ENCODE assay signal across 1 cellular context in genomic region chr19:51808333-51808986, GRCh38.
TF ChIP-seq lines count a peak whose summit lies in the region.

No MANE protein-coding gene starts in this region.

TF ChIP-seq in K562, 482 proteins besides CTCF, POLR2A, EP300 and RAD21:
- TF ChIP-seq CC2D1A (IDR thresholded peaks at IDR 0.05) (peak; percentile 25; the same call in 1 of the 2 replicates), BRD9 (IDR thresholded peaks at IDR 0.05; ENCODE audit: low read depth, partially characterized antibody) (peak; percentile 84), ATF7 (IDR thresholded peaks at IDR 0.05) (0 out of 2 replicates have a peak, but pooled peaks have one; percentile 15), TRIM24 (IDR thresholded peaks at IDR 0.05) (peak in 1 of 2 experiments; percentile 11; a peak in 1 of 4 replicates), ATF3 (IDR thresholded peaks at IDR 0.05) (peak; percentile 27; the same call in 1 of the 2 replicates), ATF3 (CRISPR knock-in tag; conservative IDR thresholded peaks at IDR 0.05) (no peak), MAFG (tag; conservative IDR thresholded peaks at IDR 0.05) (peak; percentile 95), MAFF (IDR thresholded peaks at IDR 0.05; ENCODE audit: low read length) (peak; percentile 87), SMAD4 (CRISPR knock-in tag; conservative IDR thresholded peaks at IDR 0.05) (no peak; the same call in 1 of the 2 replicates), SOX6 (IDR thresholded peaks at IDR 0.05) (peak; percentile 71), ZNF316 (IDR thresholded peaks at IDR 0.05) (peak; percentile 98), TEAD2 (tag; IDR thresholded peaks at IDR 0.05) (no peak), SMC3 (conservative IDR thresholded peaks at IDR 0.05; ENCODE audit: insufficient read depth, low read depth, low read length) (0 out of 2 replicates have a peak, but pooled peaks have one; percentile 28), ZNF79 (CRISPR knock-in tag; IDR thresholded peaks at IDR 0.05; ENCODE audit: low read depth) (peak; percentile 48; the same call in 1 of the 2 replicates), CTBP1 (IDR thresholded peaks at IDR 0.05; ENCODE audit: borderline replicate concordance) (0 out of 2 replicates have a peak, but pooled peaks have one; percentile 13), CUX1 (CRISPR knock-in tag; IDR thresholded peaks at IDR 0.05) (no peak), RCOR1 (IDR thresholded peaks at IDR 0.05; ENCODE audit: borderline replicate concordance in 1 of 2, low read depth in 2 of 2, low read length in 2 of 2) (0 out of 4 replicates have a peak, but pooled peaks of 1 of the 2 experiments have one; percentile 2), FOXP1 (CRISPR knock-in tag; IDR thresholded peaks at IDR 0.05) (no peak), CXXC5 (CRISPR knock-in tag; IDR thresholded peaks at IDR 0.05) (0 out of 2 replicates have a peak, but pooled peaks have one; percentile 11), MCM2 (IDR thresholded peaks at IDR 0.05; ENCODE audit: low read depth) (no peak), C11orf30 (IDR thresholded peaks at IDR 0.05; ENCODE audit: low read depth) (peak; percentile 97), NFRKB (IDR thresholded peaks at IDR 0.05; ENCODE audit: low read depth) (0 out of 2 replicates have a peak, but pooled peaks have one; percentile 25), MAFK (IDR thresholded peaks at IDR 0.05; ENCODE audit: low read length) (peak; percentile 92)
TF ChIP-seq in K562: peak in this region for 17.
